37 cellular contexts compared by ENCODE assay signal in genomic region chr11:45503311-45503710, GRCh38.
DNase-seq lines count a peak whose midpoint lies in the region; ATAC-seq, FAIRE-seq and TF ChIP-seq lines count a peak whose summit lies in the region.
"Had no signal": no experiment of that assay in that cellular context is flagged by ENCODE, and none has a peak within 500 bp of the region (broad histone marks: within the 10 kb centered on the region; RNA-seq: fewer than 3 reads in every experiment).

No MANE protein-coding gene starts in this region.

- DNase-seq in K562 (ENCODE audit: extremely low read depth in 1 of 4, low spot score in 3 of 4) (no peak), coronary artery (ENCODE audit: low spot score) (peak; percentile 5), glutamatergic neuron (no peak), aorta (no peak), caudate nucleus (lab: John Stamatoyannopoulos, UW) (no peak), right lobe of liver (no peak)
- no peak for DNase-seq in stimulated activated CD4-positive, alpha-beta T cell treated with anti-CD3 and anti-CD28 coated beads, Interleukin-15, amount 100 ng/mL, for 24 hours
- DNase-seq: 8988T; ACHN; AML-193; BE2C; C1 segment of cervical spinal cord; Caco-2; Calu3; CD4-positive, alpha-beta memory T cell; CD4-positive, alpha-beta T cell; CD4-positive, CD25-positive, alpha-beta regulatory T cell; CD8-positive, alpha-beta memory T cell; CD8-positive, alpha-beta T cell; COR-L47; DMS 273 treated with DMSO at 0.1 percent for 48 hours; DMS153; DMS53; DMS79; DMS79 treated with DMSO at 0.1 percent for 48 hours; DND-41; EL had no signal

- TF ChIP-seq CTCF in HEK293 (tag by site-specific recombination; IDR thresholded peaks at IDR 0.05) (no peak), K562 (IDR thresholded peaks at IDR 0.05 in 2 of 3, conservative IDR thresholded peaks at IDR 0.05 in 1 of 3; ENCODE audit: insufficient read depth in 2 of 3, low read depth in 1 of 3, low read length in 3 of 3) (no peak), coronary artery (IDR thresholded peaks at IDR 0.05) (no peak), glutamatergic neuron (IDR thresholded peaks at IDR 0.05; ENCODE audit: partially characterized antibody, unreplicated experiment) (no peak), right lobe of liver (IDR thresholded peaks at IDR 0.05) (no peak)

- peaks cover 49% of the 10 kb centered on the region for H3K4me1 Mint-ChIP-seq in glutamatergic neuron (ENCODE audit: low read depth, unreplicated experiment)
- H3K4me1 Mint-ChIP-seq: B cell; CD14-positive monocyte; CD4-positive, alpha-beta memory T cell; CD4-positive, CD25-positive, alpha-beta regulatory T cell; CD8-positive, alpha-beta memory T cell had no signal

- H3K79me2 ChIP-seq in K562 (ENCODE audit: control insufficient read depth, insufficient read depth, low read length): no peaks in the 10 kb centered on the region

- FAIRE-seq in K562 (lab: Jason Lieb, UNC): no peak
- FAIRE-seq: A204.1, A549, D721Med had no signal

- H3K9ac ChIP-seq in K562 (ENCODE audit: insufficient read depth in 1 of 2, low read depth in 2 of 2, low read length in 2 of 2): no peak overlapping the region
- H3K9ac ChIP-seq: BLaER1; BLaER1 treated with 17β-estradiol and CSF1 and Interleukin-3, amounts not matched to agents 10 nM and 100 nM had no signal

- H3K27ac Mint-ChIP-seq in glutamatergic neuron (ENCODE audit: unreplicated experiment): peak overlapping the region; percentile 83
- H3K27ac Mint-ChIP-seq: B cell; CD14-positive monocyte; CD4-positive, alpha-beta T cell; CD4-positive, CD25-positive, alpha-beta regulatory T cell; CD8-positive, alpha-beta memory T cell; CD8-positive, alpha-beta T cell had no signal

- H3K36me3 ChIP-seq in HEK293 (ENCODE audit: control insufficient read depth in 2 of 2, insufficient read depth in 1 of 2, low read length in 2 of 2) (no peaks in the 10 kb centered on the region), K562 (ENCODE audit: control insufficient read depth, insufficient read depth, low read length) (no peaks in the 10 kb centered on the region), aorta (ENCODE audit: control insufficient read depth in 1 of 2, insufficient read depth in 2 of 2, low read length in 1 of 2) (no peaks in the 10 kb centered on the region), right lobe of liver (no peaks in the 10 kb centered on the region)
- H3K36me3 ChIP-seq: BE2C; BLaER1; BLaER1 treated with 17β-estradiol and CSF1 and Interleukin-3, amounts not matched to agents 10 nM and 100 nM had no signal

- H2AFZ ChIP-seq in K562 (ENCODE audit: low read depth, low read length): no peak overlapping the region

- H3K27me3 ChIP-seq in K562 (ENCODE audit: control insufficient read depth in 2 of 2, insufficient read depth in 2 of 2, low read length in 2 of 2) (0 out of 5 replicates have a peak, but pooled peaks cover 0 to 10% of the 10 kb centered on the region in 2 experiments), aorta (ENCODE audit: control insufficient read depth in 1 of 2, insufficient read depth in 2 of 2, low read length in 1 of 2) (no peaks in the 10 kb centered on the region), right lobe of liver (no peaks in the 10 kb centered on the region)
- H3K27me3 ChIP-seq: BE2C; BLaER1; BLaER1 treated with 17β-estradiol and CSF1 and Interleukin-3, amounts not matched to agents 10 nM and 100 nM had no signal

- peaks cover 8% of the 10 kb centered on the region for H3K9me3 Mint-ChIP-seq in glutamatergic neuron (ENCODE audit: unreplicated experiment)

- no peak overlapping the region for H3K4me3 Mint-ChIP-seq in glutamatergic neuron (ENCODE audit: unreplicated experiment)
- H3K4me3 Mint-ChIP-seq: B cell; CD14-positive monocyte; CD4-positive, alpha-beta memory T cell; CD4-positive, alpha-beta T cell; CD4-positive, CD25-positive, alpha-beta regulatory T cell; CD8-positive, alpha-beta memory T cell; CD8-positive, alpha-beta T cell had no signal

- no peaks in the 10 kb centered on the region for H3K9me1 ChIP-seq in K562 (ENCODE audit: control insufficient read depth, insufficient read depth, low read length)

- H3K9me3 ChIP-seq in HEK293 (ENCODE audit: control insufficient read depth, insufficient read depth, low read depth, low read length) (no peaks in the 10 kb centered on the region), K562 (replicated peaks; ENCODE audit: control insufficient read depth, insufficient read depth, low read depth, low read length) (no peaks in the 10 kb centered on the region), aorta (ENCODE audit: control insufficient read depth, low read length) (no peaks in the 10 kb centered on the region), right lobe of liver (no peaks in the 10 kb centered on the region)
- H3K9me3 ChIP-seq: BE2C had no signal

- no peak for TF ChIP-seq EP300 in K562 (IDR thresholded peaks at IDR 0.05; ENCODE audit: low read length)

- CTCF ChIA-PET in HEK293 (lab: Yijun Ruan, JAX) (no interaction called here), K562 (lab: Yijun Ruan, JAX; ENCODE audit: low intra/inter-chr PET ratio) (no interaction called here)

- H3K4me1 ChIP-seq in HEK293 (ENCODE audit: control insufficient read depth, insufficient read depth, low read length) (no peaks in the 10 kb centered on the region), K562 (replicated peaks in 1 of 2; ENCODE audit: control insufficient read depth in 2 of 2, insufficient read depth in 2 of 2, low read length in 2 of 2) (no peaks in the 10 kb centered on the region), aorta (ENCODE audit: control insufficient read depth in 1 of 2, insufficient read depth in 2 of 2, low read length in 2 of 2) (no peaks in the 10 kb centered on the region), right lobe of liver (no peaks in the 10 kb centered on the region)
- H3K4me1 ChIP-seq: A549, BE2C, Caco-2 had no signal

- no peak for ATAC-seq in K562
- ATAC-seq in aorta (ENCODE audit: low FRiP score): no peak
- ATAC-seq in right lobe of liver: no peak
- ATAC-seq: A549; CD8-positive, alpha-beta T cell had no signal

- intact Hi-C loops in K562 (cut with micrococcal nuclease): no loop called here
- intact Hi-C loops in aorta (cut with DNase I): no loop called here
- intact Hi-C loops in right lobe of liver (cut with DNase I): loop anchor here in 1 of 2 donors (10.0 kb wide), 1 partner anchor 61 kb away; no protein-coding TSS in a partner anchor

- WGBS in K562 (ENCODE audit: insufficient coverage, low coverage, missing lambda C conversion rate): 0% methylated on average over 4 of the region's 4 CpGs
- 95 to 98% methylated on average over 4 of the region's 4 CpGs for WGBS in aorta, 2 donors
- WGBS in right lobe of liver (ENCODE audit: insufficient coverage, low coverage, low lambda C conversion rate, missing lambda C conversion rate): 77% methylated on average over 4 of the region's 4 CpGs

- TF ChIP-seq RAD21 in K562 (CRISPR knock-in tag; conservative IDR thresholded peaks at IDR 0.05 in 1 of 2, IDR thresholded peaks at IDR 0.05 in 1 of 2): no peak

- TF ChIP-seq POLR2A in K562 (conservative IDR thresholded peaks at IDR 0.05) (no peak), right lobe of liver (IDR thresholded peaks at IDR 0.05) (no peak)

- peaks cover 16% of the 10 kb centered on the region for H3K36me3 Mint-ChIP-seq in glutamatergic neuron (ENCODE audit: unreplicated experiment)
- H3K36me3 Mint-ChIP-seq: CD14-positive monocyte; CD4-positive, alpha-beta memory T cell; CD4-positive, CD25-positive, alpha-beta regulatory T cell; CD8-positive, alpha-beta T cell had no signal

- H3K4me3 ChIP-seq in HEK293 (ENCODE audit: low read depth, low read length): no peak overlapping the region
- H3K4me3 ChIP-seq in K562: no peak overlapping the region
- H3K4me3 ChIP-seq in coronary artery: no peak overlapping the region
- H3K4me3 ChIP-seq in aorta (ENCODE audit: low read length in 2 of 2): no peak overlapping the region
- no peak overlapping the region for H3K4me3 ChIP-seq in right lobe of liver
- H3K4me3 ChIP-seq: A549; BLaER1; BLaER1 treated with 17β-estradiol and CSF1 and Interleukin-3, amounts not matched to agents 10 nM and 100 nM had no signal

- no peaks in the 10 kb centered on the region for H4K20me1 ChIP-seq in K562 (replicated peaks; ENCODE audit: control insufficient read depth, insufficient read depth, low read length)
- H4K20me1 ChIP-seq: BLaER1; BLaER1 treated with 17β-estradiol and CSF1 and Interleukin-3, amounts not matched to agents 10 nM and 100 nM had no signal

- POLR2A ChIA-PET in HEK293 (lab: Yijun Ruan, JAX) (no interaction called here), K562 (lab: Yijun Ruan, JAX) (no interaction called here)

- in situ Hi-C loops in K562 (cut with MboI): no loop called here

- H3K27ac ChIP-seq in HEK293 (ENCODE audit: extremely low read depth, low read depth, low read length) (no peak overlapping the region), K562 (ENCODE audit: extremely low read depth, low read depth, low read length) (no peak overlapping the region), coronary artery (no peak overlapping the region), aorta (ENCODE audit: low read depth in 1 of 2, low read length in 2 of 2) (no peak overlapping the region), caudate nucleus (ENCODE audit: low read depth, low read length) (no peak overlapping the region), right lobe of liver (no peak overlapping the region)
- H3K27ac ChIP-seq: 22Rv1; A549; BLaER1; BLaER1 treated with 17β-estradiol and CSF1 and Interleukin-3, amounts not matched to agents 10 nM and 100 nM; C4-2B had no signal

- H3K4me2 ChIP-seq in K562 (ENCODE audit: insufficient read depth, low read length): no peak overlapping the region
- H3K4me2 ChIP-seq: A549; BLaER1; BLaER1 treated with 17β-estradiol and CSF1 and Interleukin-3, amounts not matched to agents 10 nM and 100 nM had no signal

- peaks cover 4% of the 10 kb centered on the region for H3K27me3 Mint-ChIP-seq in glutamatergic neuron (ENCODE audit: unreplicated experiment)

- BruUV-seq in K562 (replicated peaks; lab: Mats Ljungman, UMichigan): no TSS peak

TF ChIP-seq in HEK293, 187 proteins besides CTCF, POLR2A, EP300 and RAD21 (continues in another document):
- TF ChIP-seq ZNF184 (tag by site-specific recombination; IDR thresholded peaks at IDR 0.05): peak; percentile 96
- TF ChIP-seq ZNF473 (tag by site-specific recombination; IDR thresholded peaks at IDR 0.05): no peak
- no peak for TF ChIP-seq ZNF426 (tag by site-specific recombination; IDR thresholded peaks at IDR 0.05)

TF ChIP-seq in K562, 482 proteins besides CTCF, POLR2A, EP300 and RAD21:
- TF ChIP-seq RBM25 (IDR thresholded peaks at IDR 0.05; ENCODE audit: low read depth, low read length, severe bottlenecking): peak; percentile 27
- TF ChIP-seq ZNF184 (CRISPR knock-in tag; IDR thresholded peaks at IDR 0.05): peak; percentile 70
- no peak for TF ChIP-seq NBN (IDR thresholded peaks at IDR 0.05; ENCODE audit: low read depth)

Comparison
In these comparisons a context has a peak if more than half of its experiments do, and no peak if none do; other contexts are left out.
1. Of the 44 proteins assayed by ChIP-seq in both K562 and HEK293: peak only in K562: none; only in HEK293: none; in both: ZNF184; in neither: 43.